ENCODE assay signal across 1 cellular context in genomic region chr7:6654842-6655610, GRCh38.
TF ChIP-seq lines count a peak whose summit lies in the region.

No MANE protein-coding gene starts in this region.

TF ChIP-seq in IMR-90, 13 proteins besides CTCF, POLR2A, EP300 and RAD21:
- TF ChIP-seq RCOR1 (IDR thresholded peaks at IDR 0.05; ENCODE audit: insufficient replicate concordance, low read length), result no peak
- no peak for TF ChIP-seq MAFK (IDR thresholded peaks at IDR 0.05; ENCODE audit: low read depth, low read length)
- no peak for TF ChIP-seq CHD1 (IDR thresholded peaks at IDR 0.05; ENCODE audit: low read depth, low read length)
- no peak for TF ChIP-seq ELK1 (IDR thresholded peaks at IDR 0.05; ENCODE audit: borderline replicate concordance, low read depth, low read length)
- TF ChIP-seq RFX5 (IDR thresholded peaks at IDR 0.05; ENCODE audit: low read depth, low read length), result no peak
- no peak for TF ChIP-seq SMC3 (IDR thresholded peaks at IDR 0.05; ENCODE audit: low read depth, low read length)
- TF ChIP-seq USF2 (IDR thresholded peaks at IDR 0.05; ENCODE audit: low read depth, low read length), result no peak
- no peak for TF ChIP-seq FOS (IDR thresholded peaks at IDR 0.05; ENCODE audit: low read depth, low read length)
- no peak for TF ChIP-seq MXI1 (IDR thresholded peaks at IDR 0.05; ENCODE audit: borderline replicate concordance, low read depth, low read length)
- no peak for TF ChIP-seq CEBPB (IDR thresholded peaks at IDR 0.05; ENCODE audit: low read depth, low read length)
- TF ChIP-seq BHLHE40 (IDR thresholded peaks at IDR 0.05; ENCODE audit: low read depth, low read length), result no peak
- TF ChIP-seq MAZ (IDR thresholded peaks at IDR 0.05; ENCODE audit: borderline replicate concordance, low read depth, low read length), result no peak
TF ChIP-seq in IMR-90: peak in this region for 0.
